ENCODE assay signal across 16 cellular contexts in genomic region chr16:67387479-67388079, GRCh38. TPM values are rescaled to one million over a fixed set of nuclear protein-coding genes. Genes with fewer than 3 reads are reported as not detected.
A peak's percentile ranks its signal among the peaks of the same experiment; 100 is the strongest.
DNase-seq lines count a peak whose midpoint lies in the region; ATAC-seq and TF ChIP-seq lines count a peak whose summit lies in the region.
"Had no signal": no experiment of that assay in that cellular context is flagged by ENCODE, and none has a peak within 500 bp of the region (broad histone marks: within the 10 kb centered on the region; RNA-seq: fewer than 3 reads in every experiment).

No MANE protein-coding gene starts in this region.

- H4K91ac ChIP-seq in neuronal stem cell (ENCODE audit: low read depth, low read length, poor library complexity) = no peak overlapping the region

- CTCF ChIA-PET in WTC11 (lab: Charles Lee) = interaction anchor here (0.6 to 5.1 kb wide), 9 partner anchors 12 to 123 kb away, joined by 3 to 44 read pairs (median 4); partner anchors contain the start of genes KCTD19 and LRRC36

- peaks cover 10 to 19% of the 10 kb centered on the region in 2 donors for H3K27me3 Mint-ChIP-seq in natural killer cell treated with Interleukin-12 subunit alpha and Interleukin-12 subunit beta and Interleukin-15 and Interleukin-18, amount 100 ng/mL, for 72 hours
- H3K27me3 Mint-ChIP-seq in natural killer cell (ENCODE audit: low read depth in 2 of 2) (peaks cover 6 to 19% of the 10 kb centered on the region in 2 donors), WTC11 (ENCODE audit: low read depth) (peaks cover 30% of the 10 kb centered on the region)

- no peak overlapping the region for H3K4ac ChIP-seq in neuronal stem cell (ENCODE audit: low read length)

- WGBS in neuronal stem cell (ENCODE audit: extremely low coverage in 2 of 2, insufficient read length in 2 of 2, insufficient replicate concordance in 1 of 2), 2 donors = no CpG with 5 or more reads among the region's 8 CpGs
- 78% methylated on average over 7 of the region's 8 CpGs for WGBS in suprapubic skin
- 79 to 87% methylated on average over 7 to 8 of the region's 8 CpGs for WGBS in body of pancreas, 2 donors

- no peak overlapping the region for H3K27ac ChIP-seq in neuronal stem cell (replicated peaks; ENCODE audit: low read length)
- H3K27ac ChIP-seq in suprapubic skin = no peak overlapping the region
- no peak overlapping the region for H3K27ac ChIP-seq in brain microvascular endothelial cell
- no peak overlapping the region for H3K27ac ChIP-seq in body of pancreas
- H3K27ac ChIP-seq: C4-2B, HL-60 had no signal

- no peak overlapping the region for H3K18ac ChIP-seq in neuronal stem cell (ENCODE audit: low read length)

- H3K4me3 ChIP-seq in neuronal stem cell (ENCODE audit: low read length in 2 of 2) (no peak overlapping the region), suprapubic skin (no peak overlapping the region), brain microvascular endothelial cell (ENCODE audit: low read depth, low read length) (no peak overlapping the region), body of pancreas (no peak overlapping the region)
- H3K4me3 ChIP-seq: GM12878 had no signal

- peaks cover 0 to 27% (median 9%) of the 10 kb centered on the region in 3 experiments for H3K27me3 ChIP-seq in neuronal stem cell (ENCODE audit: control insufficient read depth in 3 of 3, insufficient read depth in 3 of 3, low read depth in 1 of 3, low read length in 3 of 3)
- H3K27me3 ChIP-seq in suprapubic skin = no peaks in the 10 kb centered on the region
- peaks cover 5% of the 10 kb centered on the region for H3K27me3 ChIP-seq in brain microvascular endothelial cell (replicated peaks)
- H3K27me3 ChIP-seq in body of pancreas = no peaks in the 10 kb centered on the region
- H3K27me3 ChIP-seq: BE2C had no signal

- POLR2A ChIA-PET in WTC11 (lab: Charles Lee) = no interaction called here

- H3K36me3 ChIP-seq in neuronal stem cell (replicated peaks in 1 of 2; ENCODE audit: control insufficient read depth in 2 of 2, insufficient read depth in 2 of 2, low read length in 2 of 2) (no peaks in the 10 kb centered on the region), suprapubic skin (no peaks in the 10 kb centered on the region), brain microvascular endothelial cell (replicated peaks) (no peaks in the 10 kb centered on the region), body of pancreas (replicated peaks in 1 of 2; ENCODE audit: insufficient read depth in 1 of 2, low read depth in 2 of 2) (no peaks in the 10 kb centered on the region)
- H3K36me3 ChIP-seq: BE2C had no signal

- H3K9ac ChIP-seq in neuronal stem cell (ENCODE audit: low read depth, low read length, poor library complexity) = no peak overlapping the region

- H3K36me3 Mint-ChIP-seq in natural killer cell treated with Interleukin-12 subunit alpha and Interleukin-12 subunit beta and Interleukin-15 and Interleukin-18, amount 100 ng/mL, for 72 hours = no peaks in the 10 kb centered on the region
- no peaks in the 10 kb centered on the region for H3K36me3 Mint-ChIP-seq in natural killer cell
- H3K36me3 Mint-ChIP-seq in WTC11 = no peaks in the 10 kb centered on the region
- H3K36me3 Mint-ChIP-seq: CD4-positive, alpha-beta memory T cell had no signal

- in situ Hi-C loops in brain microvascular endothelial cell (cut with HindIII; ENCODE audit: low pct_ligation_motif_present, low sequenced_read_pairs) = no loop called here

- intact Hi-C loops in natural killer cell (cut with micrococcal nuclease) = no loop called here
- intact Hi-C loops in body of pancreas (cut with DNase I) = no loop called here

- TF ChIP-seq POLR2A in suprapubic skin (IDR thresholded peaks at IDR 0.05) (no peak), body of pancreas (IDR thresholded peaks at IDR 0.05) (no peak)

- H4K8ac ChIP-seq in neuronal stem cell (ENCODE audit: low read depth, low read length) = no peak overlapping the region

- H2BK12ac ChIP-seq in neuronal stem cell (ENCODE audit: low read length) = no peak overlapping the region

- H2BK15ac ChIP-seq in neuronal stem cell (ENCODE audit: low read length) = peak overlapping the region; percentile 22

- H3K23ac ChIP-seq in neuronal stem cell (ENCODE audit: low read depth, low read length, poor library complexity) = no peak overlapping the region

- H3K79me1 ChIP-seq in neuronal stem cell (ENCODE audit: low read depth, low read length) = peaks cover 5% of the 10 kb centered on the region

- peak; percentile 18 for DNase-seq in natural killer cell treated with Interleukin-12 subunit alpha and Interleukin-12 subunit beta and Interleukin-15 and Interleukin-18, amount 100 ng/mL, for 72 hours (ENCODE audit: low spot score)
- DNase-seq in natural killer cell (no peak), WTC11 (ENCODE audit: low spot score) (no peak), neuronal stem cell (ENCODE audit: low spot score) (no peak), suprapubic skin (ENCODE audit: low spot score in 2 of 2) (no peak), brain microvascular endothelial cell (no peak), body of pancreas (no peak)
- DNase-seq: BE2C; CD4-positive, alpha-beta memory T cell; DMS79; GOT3 had no signal

- no peak overlapping the region for H3K4me2 ChIP-seq in neuronal stem cell (ENCODE audit: insufficient read depth, low read length, poor library complexity, severe bottlenecking)

- peaks cover 0 to 3% of the 10 kb centered on the region in 2 donors for H3K4me1 Mint-ChIP-seq in natural killer cell treated with Interleukin-12 subunit alpha and Interleukin-12 subunit beta and Interleukin-15 and Interleukin-18, amount 100 ng/mL, for 72 hours (ENCODE audit: low read depth in 2 of 2)
- peaks cover 0 to 11% of the 10 kb centered on the region in 2 donors for H3K4me1 Mint-ChIP-seq in natural killer cell
- peaks cover 15% of the 10 kb centered on the region for H3K4me1 Mint-ChIP-seq in WTC11

- peaks cover 0 to 2% of the 10 kb centered on the region in 2 donors for H3K9me3 ChIP-seq in neuronal stem cell (replicated peaks in 1 of 2; ENCODE audit: control insufficient read depth in 2 of 2, insufficient read depth in 1 of 2, low read depth in 1 of 2, low read length in 2 of 2)
- H3K9me3 ChIP-seq in suprapubic skin = no peaks in the 10 kb centered on the region
- H3K9me3 ChIP-seq in body of pancreas = no peaks in the 10 kb centered on the region
- H3K9me3 ChIP-seq: BE2C had no signal

- no peak overlapping the region for H3K14ac ChIP-seq in neuronal stem cell (ENCODE audit: low read length)

- no peak overlapping the region for H2BK5ac ChIP-seq in neuronal stem cell (ENCODE audit: low read length)

- H2AK5ac ChIP-seq in neuronal stem cell (ENCODE audit: low read depth, low read length) = no peak overlapping the region

- no peaks in the 10 kb centered on the region for H3K9me3 Mint-ChIP-seq in natural killer cell treated with Interleukin-12 subunit alpha and Interleukin-12 subunit beta and Interleukin-15 and Interleukin-18, amount 100 ng/mL, for 72 hours
- no peaks in the 10 kb centered on the region for H3K9me3 Mint-ChIP-seq in natural killer cell
- no peaks in the 10 kb centered on the region for H3K9me3 Mint-ChIP-seq in WTC11
- H3K9me3 Mint-ChIP-seq: CD4-positive, alpha-beta memory T cell had no signal

- peaks cover 13 to 23% of the 10 kb centered on the region in 2 donors for H3K4me1 ChIP-seq in neuronal stem cell (ENCODE audit: control insufficient read depth in 2 of 2, insufficient read depth in 1 of 2, low read depth in 1 of 2, low read length in 2 of 2)
- H3K4me1 ChIP-seq in suprapubic skin = peaks cover 24% of the 10 kb centered on the region
- peaks cover 6% of the 10 kb centered on the region for H3K4me1 ChIP-seq in body of pancreas
- H3K4me1 ChIP-seq: BE2C had no signal

- H2AFZ ChIP-seq in neuronal stem cell (ENCODE audit: low read length) = no peak overlapping the region

- no peak overlapping the region for H3K27ac Mint-ChIP-seq in natural killer cell treated with Interleukin-12 subunit alpha and Interleukin-12 subunit beta and Interleukin-15 and Interleukin-18, amount 100 ng/mL, for 72 hours
- H3K27ac Mint-ChIP-seq in natural killer cell (no peak overlapping the region), WTC11 (no peak overlapping the region)

- ATAC-seq in natural killer cell treated with Interleukin-12 subunit alpha and Interleukin-12 subunit beta and Interleukin-15 and Interleukin-18, amount 100 ng/mL, for 72 hours = no peak
- no peak for ATAC-seq in natural killer cell
- ATAC-seq in WTC11 = peak; percentile 57
- no peak for ATAC-seq in body of pancreas
- ATAC-seq: GM12878, HCT116 had no signal

- no peak overlapping the region for H2BK120ac ChIP-seq in neuronal stem cell (ENCODE audit: low read depth, low read length)

- H3K4me3 Mint-ChIP-seq in natural killer cell treated with Interleukin-12 subunit alpha and Interleukin-12 subunit beta and Interleukin-15 and Interleukin-18, amount 100 ng/mL, for 72 hours = no peak overlapping the region
- H3K4me3 Mint-ChIP-seq in natural killer cell = no peak overlapping the region
- H3K4me3 Mint-ChIP-seq in WTC11 = no peak overlapping the region
- H3K4me3 Mint-ChIP-seq: CD4-positive, alpha-beta memory T cell had no signal

- no peak for TF ChIP-seq CTCF in natural killer cell (IDR thresholded peaks at IDR 0.05)
- TF ChIP-seq CTCF in WTC11 (IDR thresholded peaks at IDR 0.05) = no peak
- no peak for TF ChIP-seq CTCF in suprapubic skin (IDR thresholded peaks at IDR 0.05)
- no peak for TF ChIP-seq CTCF in brain microvascular endothelial cell (IDR thresholded peaks at IDR 0.05; ENCODE audit: low read depth, low read length, missing control alignments)
- no peak for TF ChIP-seq CTCF in body of pancreas (IDR thresholded peaks at IDR 0.05)

- TF ChIP-seq EP300 in suprapubic skin (IDR thresholded peaks at IDR 0.05) = no peak

RNA-seq across cellular contexts. Expression of gene TPPP3, which starts 5.7 kb away (rescaled TPM):
- total RNA-seq in natural killer cell treated with Interleukin-12 subunit alpha and Interleukin-12 subunit beta and Interleukin-15 and Interleukin-18, amount 100 ng/mL, for 72 hours = under 1 TPM in 1 of 2 donors, not detected in 1; 0.31 TPM
- total RNA-seq in natural killer cell (1 to 10 TPM in 2 of 3 donors, under 1 TPM in 1; 0.66 to 3.0 (median 1.4) TPM), WTC11 (2021) (0.57 to 0.74 TPM (median 0.64 TPM) in 3 replicates), suprapubic skin (100 to 1,000 TPM in 3 of 4 donors, 10 to 100 TPM in 1; 47.6 to 182 (median 121) TPM), body of pancreas (10 to 100 TPM; 11.2 to 30.0 TPM)
- 20.8 TPM for polyA plus RNA-seq in neuronal stem cell (2013, experiment 1 of 2)
- 19.8 TPM for polyA plus RNA-seq in neuronal stem cell (2013, experiment 2 of 2)
- total RNA-seq: CD4-positive, alpha-beta memory T cell; GM12878 had no signal
- polyA plus RNA-seq: CD4-positive, alpha-beta memory T cell had no signal

RNA-seq across cellular contexts. Expression of gene ZDHHC1, which starts 28.7 kb away (rescaled TPM):
- total RNA-seq in natural killer cell treated with Interleukin-12 subunit alpha and Interleukin-12 subunit beta and Interleukin-15 and Interleukin-18, amount 100 ng/mL, for 72 hours = 1 to 10 TPM; 1.6 to 2.0 TPM
- 1 to 10 TPM in 2 of 3 donors, under 1 TPM in 1; 0.88 to 2.5 (median 1.8) TPM for total RNA-seq in natural killer cell
- 4.2 to 4.9 TPM (median 4.6 TPM) in 3 replicates for total RNA-seq in WTC11 (2021)
- polyA plus RNA-seq in neuronal stem cell (2013, experiment 1 of 2) = 4.1 TPM
- 4.7 TPM for polyA plus RNA-seq in neuronal stem cell (2013, experiment 2 of 2)
- total RNA-seq in suprapubic skin = 10 to 100 TPM; 14.0 to 31.0 (median 23.8) TPM
- 10 to 100 TPM; 13.0 to 57.0 TPM for total RNA-seq in body of pancreas
- total RNA-seq: CD4-positive, alpha-beta memory T cell had no signal
- polyA plus RNA-seq: CD4-positive, alpha-beta memory T cell had no signal

RNA-seq across cellular contexts. Expression of gene HSD11B2, which starts 43.3 kb away (rescaled TPM):
- not detected for total RNA-seq in natural killer cell treated with Interleukin-12 subunit alpha and Interleukin-12 subunit beta and Interleukin-15 and Interleukin-18, amount 100 ng/mL, for 72 hours
- total RNA-seq in natural killer cell = not detected
- 33.4 to 38.3 TPM (median 36.4 TPM) in 3 replicates for total RNA-seq in WTC11 (2021)
- 1.1 TPM for polyA plus RNA-seq in neuronal stem cell (2013, experiment 1 of 2)
- 0.78 TPM for polyA plus RNA-seq in neuronal stem cell (2013, experiment 2 of 2)
- 100 to 1,000 TPM in 1 of 4 donors, 10 to 100 TPM in 3; 45.6 to 164 (median 69.1) TPM for total RNA-seq in suprapubic skin
- 10 to 100 TPM in 1 of 2 donors, 1 to 10 TPM in 1; 5.4 to 13.8 TPM for total RNA-seq in body of pancreas
- total RNA-seq: CD4-positive, alpha-beta memory T cell; G401 had no signal

Comparison
In these comparisons a context has a peak if more than half of its experiments do, and no peak if none do; other contexts are left out.
1. RNA of gene HSD11B2, which starts 43.3 kb away (total RNA-seq): 45.6 to 164 TPM in suprapubic skin, 33.4 to 38.3 TPM in WTC11 and 5.4 to 13.8 TPM in body of pancreas; not detected in natural killer cell treated with Interleukin-12 subunit alpha and Interleukin-12 subunit beta and Interleukin-15 and Interleukin-18, amount 100 ng/mL, for 72 hours and not detected in natural killer cell; every median in the first group is over 4 times any median in the second.